Comparison of ENCODE assay signal across 11 cellular contexts in genomic region chr1:234111458-234112142, GRCh38.
A peak's percentile ranks its signal among the peaks of the same experiment; 100 is the strongest.
DNase-seq lines count a peak whose midpoint lies in the region; ATAC-seq and TF ChIP-seq lines count a peak whose summit lies in the region.
"Had no signal": no experiment of that assay in that cellular context is flagged by ENCODE, and none has a peak within 500 bp of the region (broad histone marks: within the 10 kb centered on the region; RNA-seq: fewer than 3 reads in every experiment).

No MANE protein-coding gene starts in this region.

- ATAC-seq in heart left ventricle: peak; percentile 77 to 83 (median 81)
- ATAC-seq in naive thymus-derived CD8-positive, alpha-beta T cell: no peak

- H3K27ac ChIP-seq in heart left ventricle: no peak overlapping the region
- no peak overlapping the region for H3K27ac ChIP-seq in smooth muscle cell (ENCODE audit: low read depth)
- H3K27ac ChIP-seq: BLaER1 treated with 17β-estradiol and CSF1 and Interleukin-3, amounts not matched to agents 10 nM and 100 nM; tibial artery had no signal

- no peaks in the 10 kb centered on the region for H4K20me1 ChIP-seq in smooth muscle cell (ENCODE audit: low read depth)
- H4K20me1 ChIP-seq: BLaER1 treated with 17β-estradiol and CSF1 and Interleukin-3, amounts not matched to agents 10 nM and 100 nM had no signal

- H3K79me2 ChIP-seq in smooth muscle cell (ENCODE audit: low read depth): no peaks in the 10 kb centered on the region

- no peaks in the 10 kb centered on the region for H3K36me3 ChIP-seq in heart left ventricle
- H3K36me3 ChIP-seq in smooth muscle cell (ENCODE audit: low read depth): no peaks in the 10 kb centered on the region
- H3K36me3 ChIP-seq: BLaER1 treated with 17β-estradiol and CSF1 and Interleukin-3, amounts not matched to agents 10 nM and 100 nM; tibial artery had no signal

- H3K4me3 Mint-ChIP-seq in naive thymus-derived CD8-positive, alpha-beta T cell: no peak overlapping the region
- H3K4me3 Mint-ChIP-seq: activated T-helper 1 cell treated with anti-CD3 and anti-CD28 coated beads, Interleukin-12 subunit alpha, Interleukin-12 subunit beta, Interleukin-2, Interleukin-4 antibody, amounts not matched to agents 30 ng/mL and 10 ng/mL and 1 ng/mL, durations not matched to agents 14 hours and 24 hours and 36 hours had no signal

- no peaks in the 10 kb centered on the region for H3K9me3 ChIP-seq in heart left ventricle
- H3K9me3 ChIP-seq in smooth muscle cell (replicated peaks; ENCODE audit: low read depth): no peaks in the 10 kb centered on the region
- H3K9me3 ChIP-seq: BLaER1 treated with 17β-estradiol and CSF1 and Interleukin-3, amounts not matched to agents 10 nM and 100 nM; tibial artery had no signal

- TF ChIP-seq POLR2A in heart left ventricle (IDR thresholded peaks at IDR 0.05): no peak

- TF ChIP-seq CTCF in heart left ventricle (IDR thresholded peaks at IDR 0.05): peak in 9 of 12 donors; percentile 12 to 43 (median 24)
- TF ChIP-seq CTCF in smooth muscle cell (IDR thresholded peaks at IDR 0.05; ENCODE audit: borderline replicate concordance, insufficient read depth, poor library complexity, severe bottlenecking): peak; percentile 43

- 28 to 35% (median 32%) methylated on average over 16 to 17 of the region's 17 CpGs for WGBS in heart left ventricle, 4 donors
- WGBS in smooth muscle cell (ENCODE audit: low lambda C conversion rate): 43% methylated on average over 17 of the region's 17 CpGs

- no peak overlapping the region for H3K9ac ChIP-seq in smooth muscle cell (ENCODE audit: low read depth)
- H3K9ac ChIP-seq: BLaER1 treated with 17β-estradiol and CSF1 and Interleukin-3, amounts not matched to agents 10 nM and 100 nM had no signal

- no peaks in the 10 kb centered on the region for H3K9me3 Mint-ChIP-seq in naive thymus-derived CD8-positive, alpha-beta T cell
- H3K9me3 Mint-ChIP-seq: activated T-helper 1 cell treated with anti-CD3 and anti-CD28 coated beads, Interleukin-12 subunit alpha, Interleukin-12 subunit beta, Interleukin-2, Interleukin-4 antibody, amounts not matched to agents 30 ng/mL and 10 ng/mL and 1 ng/mL, durations not matched to agents 14 hours and 24 hours and 36 hours had no signal

- peaks cover 0 to 4% (median 0%) of the 10 kb centered on the region in 12 donors for H3K4me1 ChIP-seq in heart left ventricle
- peaks cover 9% of the 10 kb centered on the region for H3K4me1 ChIP-seq in smooth muscle cell (ENCODE audit: low read depth)

- H3K27me3 ChIP-seq in heart left ventricle (peaks cover 0 to 30% (median 0%) of the 10 kb centered on the region in 9 donors), smooth muscle cell (ENCODE audit: low read depth) (peaks cover 23% of the 10 kb centered on the region)
- H3K27me3 ChIP-seq: BLaER1 treated with 17β-estradiol and CSF1 and Interleukin-3, amounts not matched to agents 10 nM and 100 nM had no signal

- no peak overlapping the region for H3K4me3 ChIP-seq in heart left ventricle
- no peak overlapping the region for H3K4me3 ChIP-seq in smooth muscle cell
- H3K4me3 ChIP-seq: BLaER1 treated with 17β-estradiol and CSF1 and Interleukin-3, amounts not matched to agents 10 nM and 100 nM; tibial artery had no signal

- H3K27me3 Mint-ChIP-seq in naive thymus-derived CD8-positive, alpha-beta T cell: peaks cover 2 to 24% (median 17%) of the 10 kb centered on the region in 5 donors

- H3K4me1 Mint-ChIP-seq in naive thymus-derived CD8-positive, alpha-beta T cell: peaks cover 3 to 10% (median 5%) of the 10 kb centered on the region in 4 donors

- DNase-seq in NCI-H2171 treated with DMSO at 0.1 percent for 48 hours (lab: John Stamatoyannopoulos, UW) (peak; percentile 10), NCI-H2171 (lab: John Stamatoyannopoulos, UW) (no peak), RKO (ENCODE audit: low spot score) (peak; percentile 16), heart left ventricle (peak in 3 of 5 donors; percentile 23 to 67 (median 39)), smooth muscle cell (lab: John Stamatoyannopoulos, UW; ENCODE audit: unreplicated experiment) (no peak), kidney glomerular epithelial cell (lab: John Stamatoyannopoulos, UW) (no peak), mesenteric fat pad (ENCODE audit: low spot score) (no peak)
- no peak for DNase-seq in naive thymus-derived CD8-positive, alpha-beta T cell
- DNase-seq: tibial artery had no signal

- no peak overlapping the region for H3K4me2 ChIP-seq in smooth muscle cell
- H3K4me2 ChIP-seq: BLaER1 treated with 17β-estradiol and CSF1 and Interleukin-3, amounts not matched to agents 10 nM and 100 nM had no signal

- POLR2A ChIA-PET in naive thymus-derived CD8-positive, alpha-beta T cell (lab: Charles Lee): no interaction called here

- intact Hi-C loops in heart left ventricle (cut with DNase I): loop anchor here in 2 of 10 donors (5.0 to 10.0 kb wide), 2 partner anchors 203 to 216 kb away; no protein-coding TSS in a partner anchor

- no peaks in the 10 kb centered on the region for H3F3A ChIP-seq in smooth muscle cell (ENCODE audit: low read depth)

- no peaks in the 10 kb centered on the region for H3K36me3 Mint-ChIP-seq in naive thymus-derived CD8-positive, alpha-beta T cell

- no peak overlapping the region for H3K27ac Mint-ChIP-seq in naive thymus-derived CD8-positive, alpha-beta T cell
- H3K27ac Mint-ChIP-seq: activated T-helper 1 cell treated with anti-CD3 and anti-CD28 coated beads, Interleukin-12 subunit alpha, Interleukin-12 subunit beta, Interleukin-2, Interleukin-4 antibody, amounts not matched to agents 30 ng/mL and 10 ng/mL and 1 ng/mL, durations not matched to agents 14 hours and 24 hours and 36 hours had no signal

- no peak overlapping the region for H2AFZ ChIP-seq in smooth muscle cell (ENCODE audit: low read depth)

Comparison
In these comparisons a context has a peak if more than half of its experiments do, and no peak if none do; other contexts are left out.
1. DNase-seq: peak in NCI-H2171 treated with DMSO at 0.1 percent for 48 hours (single experiment), RKO (single experiment) and heart left ventricle (3 of 5); none in NCI-H2171 (single experiment), smooth muscle cell (single experiment), kidney glomerular epithelial cell (single experiment), mesenteric fat pad (single experiment) and naive thymus-derived CD8-positive, alpha-beta T cell (0 of 10).
2. ATAC-seq: peak in heart left ventricle (4 of 4); none in naive thymus-derived CD8-positive, alpha-beta T cell (0 of 2).